8 cellular contexts compared by ENCODE assay signal in genomic region chr7:23863209-23863798, GRCh38.
DNase-seq lines count a peak whose midpoint lies in the region; ATAC-seq and TF ChIP-seq lines count a peak whose summit lies in the region.

No MANE protein-coding gene starts in this region.

- no peak for TF ChIP-seq EP300 in transverse colon (IDR thresholded peaks at IDR 0.05; ENCODE audit: low read depth)

- no peaks in the 10 kb centered on the region for H3K4me1 ChIP-seq in DND-41 (ENCODE audit: insufficient read depth, low read length)
- H3K4me1 ChIP-seq in transverse colon, result no peaks in the 10 kb centered on the region

- no peaks in the 10 kb centered on the region for H3K79me2 ChIP-seq in DND-41 (ENCODE audit: insufficient read depth, low read length)

- 35 to 43% methylated on average over 1 of the region's 1 CpG for WGBS in transverse colon (ENCODE audit: low coverage in 1 of 2), 2 donors

- in situ Hi-C loops in transverse colon (cut with MboI; ENCODE audit: low pct_ligation_motif_present in 1 of 4, low pct_unique_long_range_greater_than_20kb in 1 of 4, low sequenced_read_pairs in 3 of 4), result loop anchor here in 2 of 4 donors (25.0 kb wide), 1 partner anchor 799 kb away; no protein-coding TSS in a partner anchor

- H3K9me3 ChIP-seq in DND-41 (ENCODE audit: insufficient read depth, low read length, severe bottlenecking), result no peaks in the 10 kb centered on the region
- H3K9me3 ChIP-seq in transverse colon, result no peaks in the 10 kb centered on the region

- no peaks in the 10 kb centered on the region for H4K20me1 ChIP-seq in DND-41 (ENCODE audit: insufficient read depth, low read length)

- intact Hi-C loops in transverse colon (cut with DNase I; ENCODE audit: low total_unique reads), result no loop called here

- H2AFZ ChIP-seq in DND-41 (ENCODE audit: low read depth, low read length), result no peak overlapping the region

- ATAC-seq in DND-41 (ENCODE audit: insufficient read depth, low read depth) (peak; percentile 67), GM21737 (IDR thresholded peaks at IDR 0.05; ENCODE audit: unreplicated experiment) (no peak), GM18502 (IDR thresholded peaks at IDR 0.05; ENCODE audit: poor library complexity, unreplicated experiment) (no peak)

- TF ChIP-seq CTCF in DND-41 (IDR thresholded peaks at IDR 0.05; ENCODE audit: borderline replicate concordance, extremely low read depth, low read length, poor library complexity, severe bottlenecking) (peak; percentile 69), foreskin fibroblast (IDR thresholded peaks at IDR 0.05; ENCODE audit: low read depth, low read length) (peak; percentile 59), transverse colon (IDR thresholded peaks at IDR 0.05) (peak; percentile 30 to 53 (median 40))

- H3K4me3 ChIP-seq in DND-41 (ENCODE audit: low read depth in 1 of 2, low read length in 2 of 2) (no peak overlapping the region), foreskin fibroblast (ENCODE audit: low read depth in 1 of 2, low read length in 2 of 2) (no peak overlapping the region), transverse colon (no peak overlapping the region)

- H3K36me3 ChIP-seq in DND-41 (ENCODE audit: insufficient read depth, low read length), result no peaks in the 10 kb centered on the region
- no peaks in the 10 kb centered on the region for H3K36me3 ChIP-seq in transverse colon

- no peak overlapping the region for H3K9ac ChIP-seq in DND-41 (ENCODE audit: low read depth, low read length)

- DNase-seq in DND-41 (peak; percentile 29), HuH-7.5 (ENCODE audit: low spot score) (peak; percentile 11), SHP77 treated with DMSO at 0.1 percent for 48 hours (lab: John Stamatoyannopoulos, UW) (peak; percentile 40), foreskin fibroblast (peak; percentile 17 to 60), transverse colon (no peak), NCI-H128 (lab: John Stamatoyannopoulos, UW; ENCODE audit: unreplicated experiment) (no peak)

- no peak for TF ChIP-seq POLR2A in transverse colon (IDR thresholded peaks at IDR 0.05)

- H3K27ac ChIP-seq in DND-41 (ENCODE audit: low read length) (no peak overlapping the region), transverse colon (no peak overlapping the region)

- no peaks in the 10 kb centered on the region for H3K27me3 ChIP-seq in DND-41 (ENCODE audit: insufficient read depth, low read length, poor library complexity)
- no peaks in the 10 kb centered on the region for H3K27me3 ChIP-seq in transverse colon

- no peak overlapping the region for H3K4me2 ChIP-seq in DND-41 (ENCODE audit: insufficient read depth, low read length)

Comparison
In these comparisons a context has a peak if more than half of its experiments do, and no peak if none do; other contexts are left out.
1. DNase-seq: peak in DND-41 (single experiment), HuH-7.5 (single experiment), SHP77 treated with DMSO at 0.1 percent for 48 hours (single experiment) and foreskin fibroblast (2 of 2); none in transverse colon (single experiment) and NCI-H128 (single experiment).
2. Peak in every context shown above with its lines, with median percentiles within 50 percentile points of each other: CTCF ChIP-seq.